9 cellular contexts compared by ENCODE assay signal in genomic region chr12:7642876-7643309, GRCh38. TPM values are rescaled to one million over a fixed set of nuclear protein-coding genes. Genes with fewer than 3 reads are reported as not detected.
A peak's percentile ranks its signal among the peaks of the same experiment; 100 is the strongest.
DNase-seq lines count a peak whose midpoint lies in the region; ATAC-seq, FAIRE-seq and TF ChIP-seq lines count a peak whose summit lies in the region.
"Had no signal": no experiment of that assay in that cellular context is flagged by ENCODE, and none has a peak within 500 bp of the region (broad histone marks: within the 10 kb centered on the region; RNA-seq: fewer than 3 reads in every experiment).

No MANE protein-coding gene starts in this region.

- H3K4me3 ChIP-seq in bronchial epithelial cell (ENCODE audit: low read depth, low read length), result no peak overlapping the region
- H3K4me3 ChIP-seq in small intestine (ENCODE audit: low read depth in 1 of 2, low read length in 2 of 2), result no peak overlapping the region

- H3K36me3 Mint-ChIP-seq in activated CD8-positive, alpha-beta memory T cell treated with anti-CD3 and anti-CD28 coated beads, Interleukin-2, amount 10 ng/mL, durations not matched to agents 7 days and 5 days, result no peaks in the 10 kb centered on the region

- FAIRE-seq in bronchial epithelial cell (lab: Jason Lieb, UNC) (no peak), small intestine (lab: Jason Lieb, UNC) (no peak)

- H3K27me3 Mint-ChIP-seq in activated CD8-positive, alpha-beta memory T cell treated with anti-CD3 and anti-CD28 coated beads, Interleukin-2, amount 10 ng/mL, durations not matched to agents 7 days and 5 days, result peaks cover 11% of the 10 kb centered on the region

- no peaks in the 10 kb centered on the region for H3K9me3 ChIP-seq in small intestine (ENCODE audit: control insufficient read depth, low read depth)

- H3K27ac Mint-ChIP-seq in activated CD8-positive, alpha-beta memory T cell treated with anti-CD3 and anti-CD28 coated beads, Interleukin-2, amount 10 ng/mL, durations not matched to agents 7 days and 5 days, result no peak overlapping the region

- ATAC-seq in activated CD8-positive, alpha-beta memory T cell treated with anti-CD3 and anti-CD28 coated beads, Interleukin-2, amount 10 ng/mL, durations not matched to agents 7 days and 5 days, result no peak
- ATAC-seq in HG03439 (IDR thresholded peaks at IDR 0.05; ENCODE audit: unreplicated experiment) (no peak), GM19324 (IDR thresholded peaks at IDR 0.05; ENCODE audit: low FRiP score, unreplicated experiment) (no peak)

- no peak overlapping the region for H3K4me3 Mint-ChIP-seq in activated CD8-positive, alpha-beta memory T cell treated with anti-CD3 and anti-CD28 coated beads, Interleukin-2, amount 10 ng/mL, durations not matched to agents 7 days and 5 days

- CTCF ChIA-PET in activated CD8-positive, alpha-beta memory T cell treated with anti-CD3 and anti-CD28 coated beads, Interleukin-2, amount 10 ng/mL, durations not matched to agents 7 days and 5 days (lab: Charles Lee), result interaction anchor here (0.8 to 3.8 kb wide), 11 partner anchors 9 to 220 kb away, joined by 3 to 27 read pairs (median 5); no protein-coding TSS in a partner anchor

- H3K27me3 ChIP-seq in bronchial epithelial cell (ENCODE audit: control insufficient read depth, insufficient read depth, low read length) (no peaks in the 10 kb centered on the region), small intestine (ENCODE audit: control insufficient read depth in 2 of 2, insufficient read depth in 2 of 2, low read length in 2 of 2) (no peaks in the 10 kb centered on the region)

- peak; percentile 37 for TF ChIP-seq CTCF in bronchial epithelial cell (IDR thresholded peaks at IDR 0.05; ENCODE audit: insufficient read depth, low read length, severe bottlenecking)

- H3K4me1 ChIP-seq in small intestine (ENCODE audit: control insufficient read depth in 2 of 2, insufficient read depth in 1 of 2, low read depth in 1 of 2, low read length in 1 of 2), result peaks cover 2 to 3% of the 10 kb centered on the region in 2 donors

- peaks cover 25% of the 10 kb centered on the region for H3K4me1 Mint-ChIP-seq in activated CD8-positive, alpha-beta memory T cell treated with anti-CD3 and anti-CD28 coated beads, Interleukin-2, amount 10 ng/mL, durations not matched to agents 7 days and 5 days

- H3K9me3 Mint-ChIP-seq in activated CD8-positive, alpha-beta memory T cell treated with anti-CD3 and anti-CD28 coated beads, Interleukin-2, amount 10 ng/mL, durations not matched to agents 7 days and 5 days (ENCODE audit: low read depth), result no peaks in the 10 kb centered on the region

- no peaks in the 10 kb centered on the region for H3K36me3 ChIP-seq in bronchial epithelial cell (ENCODE audit: control insufficient read depth, insufficient read depth, low read length)
- H3K36me3 ChIP-seq in small intestine (ENCODE audit: control insufficient read depth in 2 of 2, insufficient read depth in 2 of 2, low read length in 2 of 2), result no peaks in the 10 kb centered on the region

- no peak overlapping the region for H3K27ac ChIP-seq in small intestine (ENCODE audit: low read depth in 1 of 2, low read length in 1 of 2)

- 52 to 59% (median 57%) methylated on average over 8 of the region's 8 CpGs for WGBS in small intestine, 3 donors

- DNase-seq in activated CD8-positive, alpha-beta memory T cell treated with anti-CD3 and anti-CD28 coated beads, Interleukin-2, amount 10 ng/mL, durations not matched to agents 7 days and 5 days, result peak; percentile 56
- DNase-seq in activated CD8-positive, alpha-beta memory T cell treated with anti-CD3 and anti-CD28 coated beads for 24 hours, result no peak
- peak; percentile 78 for DNase-seq in NCI-H2171 treated with DMSO at 0.1 percent for 48 hours (lab: John Stamatoyannopoulos, UW)
- DNase-seq in bronchial epithelial cell (ENCODE audit: low read depth), result no peak
- peak; percentile 65 for DNase-seq in small intestine
- DNase-seq in T-helper 9 cell, result no peak

RNA-seq across cellular contexts. Expression of gene APOBEC1, which starts 22.8 kb away (rescaled TPM):
- not detected for total RNA-seq in activated CD8-positive, alpha-beta memory T cell treated with anti-CD3 and anti-CD28 coated beads, Interleukin-2, amount 10 ng/mL, durations not matched to agents 7 days and 5 days
- not detected in 2 replicates for total RNA-seq in bronchial epithelial cell
- polyA plus RNA-seq in small intestine, result 100 to 1,000 TPM in 2 of 3 donors, 10 to 100 TPM in 1; 35.0 to 310 (median 219) TPM
- polyA plus RNA-seq: esophagus had no signal

RNA-seq across cellular contexts. Expression of gene GDF3, which starts 52.7 kb away (rescaled TPM):
- not detected for total RNA-seq in activated CD8-positive, alpha-beta memory T cell treated with anti-CD3 and anti-CD28 coated beads, Interleukin-2, amount 10 ng/mL, durations not matched to agents 7 days and 5 days
- not detected in 2 replicates for total RNA-seq in bronchial epithelial cell
- under 1 TPM in 1 of 3 donors, not detected in 2; 0.31 TPM for polyA plus RNA-seq in small intestine

Comparison
In these comparisons a context has a peak if more than half of its experiments do, and no peak if none do; other contexts are left out.
1. DNase-seq: peak in activated CD8-positive, alpha-beta memory T cell treated with anti-CD3 and anti-CD28 coated beads, Interleukin-2, amount 10 ng/mL, durations not matched to agents 7 days and 5 days (single experiment), NCI-H2171 treated with DMSO at 0.1 percent for 48 hours (single experiment) and small intestine (single experiment); none in activated CD8-positive, alpha-beta memory T cell treated with anti-CD3 and anti-CD28 coated beads for 24 hours (single experiment), bronchial epithelial cell (single experiment) and T-helper 9 cell (single experiment).